In genomic region chr7:134388336-134389019, GRCh38 we compare ENCODE assay signal across 18 cellular contexts.
DNase-seq lines count a peak whose midpoint lies in the region; ATAC-seq, FAIRE-seq and TF ChIP-seq lines count a peak whose summit lies in the region.
"Had no signal": no experiment of that assay in that cellular context is flagged by ENCODE, and none has a peak within 500 bp of the region (broad histone marks: within the 10 kb centered on the region; RNA-seq: fewer than 3 reads in every experiment).

No MANE protein-coding gene starts in this region.

- peak; percentile 51 for FAIRE-seq in GM18507 (lab: Jason Lieb, UNC)
- FAIRE-seq: GM12892, H1, HepG2 had no signal

- TF ChIP-seq CTCF in glutamatergic neuron (IDR thresholded peaks at IDR 0.05; ENCODE audit: partially characterized antibody, unreplicated experiment), result no peak

- DNase-seq in GM18507 (ENCODE audit: extremely low spot score, insufficient read length, low read depth) (no peak), pons (ENCODE audit: low spot score) (peak; percentile 19), glutamatergic neuron (no peak)
- DNase-seq in stimulated activated CD4-positive, alpha-beta T cell treated with anti-CD3 and anti-CD28 coated beads, Interleukin-4, amount 100 ng/mL, for 4 hours, result no peak
- DNase-seq: ACHN; CD4-positive, alpha-beta T cell; DMS153; DMS79; GDM1; H9; Kasumi-1; KG1 had no signal

- H3K27me3 Mint-ChIP-seq in glutamatergic neuron (ENCODE audit: unreplicated experiment), result no peaks in the 10 kb centered on the region

- peaks cover 23% of the 10 kb centered on the region for H3K36me3 Mint-ChIP-seq in glutamatergic neuron (ENCODE audit: unreplicated experiment)

- H3K4me3 Mint-ChIP-seq in glutamatergic neuron (ENCODE audit: unreplicated experiment), result no peak overlapping the region
- H3K4me3 Mint-ChIP-seq: CD4-positive, alpha-beta T cell; H9 had no signal

- H3K9me3 Mint-ChIP-seq in glutamatergic neuron (ENCODE audit: unreplicated experiment), result peaks cover 2% of the 10 kb centered on the region
- H3K9me3 Mint-ChIP-seq: CD4-positive, alpha-beta T cell had no signal

- H3K4me1 Mint-ChIP-seq in glutamatergic neuron (ENCODE audit: low read depth, unreplicated experiment), result no peaks in the 10 kb centered on the region
- H3K4me1 Mint-ChIP-seq: H9 had no signal

- no peak overlapping the region for H3K27ac Mint-ChIP-seq in glutamatergic neuron (ENCODE audit: unreplicated experiment)
- H3K27ac Mint-ChIP-seq: CD4-positive, alpha-beta T cell; H9 had no signal

- ATAC-seq in GM21717 (IDR thresholded peaks at IDR 0.05; ENCODE audit: unreplicated experiment) (peak; percentile 52), HG03354 (IDR thresholded peaks at IDR 0.05; ENCODE audit: poor library complexity, severe bottlenecking, unreplicated experiment) (peak; percentile 49), HG02588 (IDR thresholded peaks at IDR 0.05; ENCODE audit: unreplicated experiment) (no peak)
- ATAC-seq: HepG2 had no signal
